In the genomic region with DNA sequence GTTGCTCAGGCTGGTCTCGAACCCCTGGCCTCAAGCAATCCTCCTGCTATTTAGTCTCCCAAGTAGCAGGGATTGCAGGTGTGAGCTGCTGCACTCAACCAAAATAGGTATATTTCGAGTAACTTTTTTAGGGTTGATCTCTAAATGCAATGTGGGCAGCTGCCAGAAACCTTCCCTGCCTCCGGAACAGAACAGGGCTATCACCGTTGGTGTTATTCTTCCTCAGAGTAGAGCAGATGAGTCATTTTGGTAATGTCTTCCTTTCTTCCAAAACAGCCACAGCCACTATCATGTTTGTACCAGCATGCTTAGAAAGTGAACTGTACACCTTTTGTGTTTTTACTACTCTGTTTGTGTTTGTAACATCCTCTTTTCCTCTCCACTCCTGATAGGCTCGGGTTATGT, we compare ENCODE assay signal across 10 cellular contexts. TPM values are rescaled to one million over a fixed set of nuclear protein-coding genes. Genes with fewer than 3 reads are reported as not detected.
A peak's percentile ranks its signal among the peaks of the same experiment; 100 is the strongest.
DNase-seq lines count a peak whose midpoint lies in the region; TF ChIP-seq lines count a peak whose summit lies in the region.
"Had no signal": no experiment of that assay in that cellular context is flagged by ENCODE, and none has a peak within 500 bp of the region (broad histone marks: within the 10 kb centered on the region; RNA-seq: fewer than 3 reads in every experiment).

No MANE protein-coding gene starts in this region.

- peaks cover 35% of the 10 kb centered on the region for H3K36me3 Mint-ChIP-seq in activated naive CD8-positive, alpha-beta T cell treated with anti-CD3 and anti-CD28 coated beads for 36 hours

- peaks cover 43% of the 10 kb centered on the region for H3K4me1 Mint-ChIP-seq in activated naive CD8-positive, alpha-beta T cell treated with anti-CD3 and anti-CD28 coated beads for 36 hours

- intact Hi-C loops in esophagus muscularis mucosa (cut with DNase I): no loop called here

- peak overlapping the region; percentile 22 for H3K4me3 Mint-ChIP-seq in activated naive CD8-positive, alpha-beta T cell treated with anti-CD3 and anti-CD28 coated beads for 36 hours

- H3K27me3 Mint-ChIP-seq in activated naive CD8-positive, alpha-beta T cell treated with anti-CD3 and anti-CD28 coated beads for 36 hours: no peaks in the 10 kb centered on the region

- in situ Hi-C loops in KBM-7 (cut with MboI; ENCODE audit: low pct_unique_long_range_greater_than_20kb, low sequenced_read_pairs): no loop called here

- no peak for TF ChIP-seq CTCF in esophagus muscularis mucosa (IDR thresholded peaks at IDR 0.05)

- peak overlapping the region; percentile 66 for H3K27ac Mint-ChIP-seq in activated naive CD8-positive, alpha-beta T cell treated with anti-CD3 and anti-CD28 coated beads for 36 hours

- H3K4me1 ChIP-seq in esophagus muscularis mucosa: peaks cover 22 to 50% (median 38%) of the 10 kb centered on the region in 4 donors
- H3K4me1 ChIP-seq: colonic mucosa had no signal

- H3K36me3 ChIP-seq in esophagus muscularis mucosa (peaks cover 0 to 29% (median 24%) of the 10 kb centered on the region in 4 donors), H7 (replicated peaks; ENCODE audit: control insufficient read depth, insufficient read depth, low read length) (peaks cover 14% of the 10 kb centered on the region)
- H3K36me3 ChIP-seq: colonic mucosa had no signal

- WGBS in esophagus muscularis mucosa: 52% methylated on average over 5 of the region's 5 CpGs

- no peak overlapping the region for H3K27ac ChIP-seq in esophagus muscularis mucosa (replicated peaks in 1 of 4)
- H3K27ac ChIP-seq: colonic mucosa, VCaP had no signal

- no peaks in the 10 kb centered on the region for H3K9me3 ChIP-seq in esophagus muscularis mucosa
- H3K9me3 ChIP-seq: colonic mucosa had no signal

- no peak for TF ChIP-seq EP300 in esophagus muscularis mucosa (IDR thresholded peaks at IDR 0.05)

- H3K9me3 Mint-ChIP-seq in activated naive CD8-positive, alpha-beta T cell treated with anti-CD3 and anti-CD28 coated beads for 36 hours: peaks cover 4% of the 10 kb centered on the region

- no peak for TF ChIP-seq POLR2A in esophagus muscularis mucosa (IDR thresholded peaks at IDR 0.05; ENCODE audit: low read depth)

- DNase-seq in AG08396 (ENCODE audit: low spot score) (peak; percentile 16), KBM-7 (peak; percentile 10), inferior parietal cortex (ENCODE audit: extremely low spot score) (peak; percentile 49), esophagus muscularis mucosa (ENCODE audit: extremely low spot score) (no peak), SKM-1 (lab: John Stamatoyannopoulos, UW; ENCODE audit: unreplicated experiment) (no peak), H7 (no peak), ecto neural progenitor cell (ENCODE audit: low spot score) (no peak)
- no peak for DNase-seq in activated naive CD8-positive, alpha-beta T cell treated with anti-CD3 and anti-CD28 coated beads for 36 hours
- DNase-seq: colonic mucosa had no signal

- H3K27me3 ChIP-seq in esophagus muscularis mucosa (no peaks in the 10 kb centered on the region), H7 (ENCODE audit: control insufficient read depth, insufficient read depth, low read length) (no peaks in the 10 kb centered on the region)
- H3K27me3 ChIP-seq: colonic mucosa had no signal

- H3K4me3 ChIP-seq in esophagus muscularis mucosa (no peak overlapping the region), H7 (ENCODE audit: insufficient read depth, low read depth, low read length) (no peak overlapping the region)
- H3K4me3 ChIP-seq: colonic mucosa had no signal

RNA-seq across cellular contexts. Expression of a gene that starts 44.1 kb away (rescaled TPM):
- total RNA-seq in activated naive CD8-positive, alpha-beta T cell treated with anti-CD3 and anti-CD28 coated beads for 36 hours: 10 to 100 TPM; 63.4 to 64.4 TPM
- 10 to 100 TPM; 78.1 to 94.7 (median 85.1) TPM for total RNA-seq in esophagus muscularis mucosa
- total RNA-seq in H7 (2014; rRNA removed; shearing (Covaris generic)): 35.9 and 36.1 TPM in 2 replicates

Comparison
In these comparisons a context has a peak if more than half of its experiments do, and no peak if none do; other contexts are left out.
1. DNase-seq: peak in AG08396 (single experiment), KBM-7 (single experiment) and inferior parietal cortex (single experiment); none in activated naive CD8-positive, alpha-beta T cell treated with anti-CD3 and anti-CD28 coated beads for 36 hours (single experiment), esophagus muscularis mucosa (single experiment), SKM-1 (single experiment), H7 (single experiment) and ecto neural progenitor cell (single experiment).